ENCODE assay signal across 18 cellular contexts in genomic region chr3:125353128-125353527, GRCh38.
"Had no signal": no experiment of that assay in that cellular context is flagged by ENCODE, and none has a peak within 500 bp of the region (broad histone marks: within the 10 kb centered on the region; RNA-seq: fewer than 3 reads in every experiment).

No MANE protein-coding gene starts in this region.

- H3K9ac ChIP-seq: SK-N-SH had no signal

- H3K36me3 ChIP-seq: gastrocnemius medialis, heart right ventricle, left ventricle myocardium inferior had no signal

- ATAC-seq: activated CD4-positive, CD25-positive, alpha-beta regulatory T cell treated with anti-CD3 and anti-CD28 coated beads, Interleukin-2, amount 50 U/mL, for 24 hours; gastrocnemius medialis; heart right ventricle; stimulated activated naive CD8-positive, alpha-beta T cell treated with anti-CD3 and anti-CD28 coated beads, Interleukin-15, Interleukin-2, amounts not matched to agents 100 U/mL and 50 U/mL, for 24 hours had no signal

- FAIRE-seq: astrocyte, endothelial cell of umbilical vein, keratinocyte, TTC549 had no signal

- H3K4me2 ChIP-seq: SK-N-SH had no signal

- H3K4me3 ChIP-seq: gastrocnemius medialis, heart right ventricle, left ventricle myocardium inferior, testis had no signal

- H3K4me3 Mint-ChIP-seq: memory B cell; T-helper 1 cell treated with Interleukin-12 subunit alpha and Interleukin-12 subunit beta and Interleukin-4 antibody, amounts not matched to agents 30 μg/mL and 1 μg/mL, for 36 hours had no signal

- H3K27me3 Mint-ChIP-seq: memory B cell had no signal

- H3K27ac ChIP-seq: heart right ventricle, left ventricle myocardium inferior, testis had no signal

- DNase-seq: activated CD4-positive, alpha-beta T cell treated with anti-CD3 and anti-CD28 coated beads, Interleukin-2, amount 50 U/mL, for 48 hours; activated CD8-positive, alpha-beta memory T cell treated with anti-CD3 and anti-CD28 coated beads, Interleukin-2, amount 50 U/mL, for 48 hours; activated effector memory CD4-positive, alpha-beta T cell treated with anti-CD3 and anti-CD28 coated beads, Interleukin-2, amount 50 U/mL, for 16 hours; gastrocnemius medialis; heart right ventricle; left ventricle myocardium inferior; SK-N-SH; stimulated activated CD4-positive, alpha-beta T cell treated with anti-CD3 and anti-CD28 coated beads, Interleukin-12 subunit alpha, Interleukin-12 subunit beta, amount 100 ng/mL, for 4 hours; stimulated activated CD8-positive, alpha-beta memory T cell treated with anti-CD3 and anti-CD28 coated beads, Interleukin-4, amount 100 ng/mL, for 48 hours; stimulated activated naive CD8-positive, alpha-beta T cell treated with anti-CD3 and anti-CD28 coated beads, Interleukin-15, Interleukin-2, amounts not matched to agents 100 U/mL and 50 U/mL, for 24 hours; testis had no signal

- H3K9me3 ChIP-seq: gastrocnemius medialis, left ventricle myocardium inferior, testis had no signal

- H3K27me3 ChIP-seq: gastrocnemius medialis, heart right ventricle, testis had no signal

- H3K27ac Mint-ChIP-seq: T-helper 1 cell treated with Interleukin-12 subunit alpha and Interleukin-12 subunit beta and Interleukin-4 antibody, amounts not matched to agents 30 μg/mL and 1 μg/mL, for 36 hours had no signal
